Comparison of ENCODE assay signal across 8 cellular contexts in the genomic region with DNA sequence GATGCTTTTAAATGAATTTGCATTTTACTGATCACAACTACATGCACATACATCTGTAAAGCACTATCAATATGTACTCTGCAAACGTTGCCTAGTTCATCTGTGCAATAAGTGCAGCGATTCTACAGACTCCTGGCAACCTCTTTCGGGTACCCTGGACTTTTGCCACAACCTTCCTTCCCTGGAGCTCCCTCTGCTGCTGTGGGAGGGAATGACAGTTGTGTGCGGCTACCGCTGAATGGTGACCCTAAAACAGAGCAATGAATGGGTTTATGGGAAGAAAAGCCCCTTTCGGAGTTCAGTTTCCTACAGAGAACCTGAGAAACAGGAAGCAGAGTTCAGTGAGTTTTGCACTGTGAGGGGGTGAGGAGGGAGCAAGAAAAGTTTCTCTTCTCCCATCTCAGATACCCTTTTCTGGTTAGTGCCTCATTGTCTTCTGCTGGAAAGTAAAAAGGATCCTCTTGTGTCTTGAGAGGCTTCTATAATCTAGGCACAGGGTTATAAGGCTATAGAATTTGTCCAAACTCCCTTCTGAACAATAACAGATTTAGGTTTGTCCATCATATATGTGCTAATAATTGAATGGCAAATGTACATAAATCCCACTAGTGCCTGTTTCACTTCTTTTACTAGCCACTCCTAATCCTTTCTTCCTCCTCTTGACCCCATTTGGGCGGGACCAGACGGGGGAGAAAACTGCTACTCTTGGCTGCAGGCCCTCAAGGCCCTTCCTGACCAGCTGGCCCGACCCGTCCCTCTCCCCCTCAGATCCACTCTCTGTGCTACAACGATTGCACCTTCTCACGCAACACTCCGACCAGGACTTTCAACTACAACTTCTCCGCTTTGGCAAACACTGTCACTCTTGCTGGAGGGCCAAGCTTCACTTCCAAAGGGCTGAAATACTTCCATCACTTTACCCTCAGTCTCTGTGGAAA. TPM values are rescaled to one million over a fixed set of nuclear protein-coding genes. Genes with fewer than 3 reads are reported as not detected.
DNase-seq lines count a peak whose midpoint lies in the region; ATAC-seq, FAIRE-seq and TF ChIP-seq lines count a peak whose summit lies in the region.

No MANE protein-coding gene starts in this region.

- no peaks in the 10 kb centered on the region for H3K79me2 ChIP-seq in fibroblast of lung (ENCODE audit: control insufficient read depth, insufficient read depth, low read length)

- H3K27me3 ChIP-seq in fibroblast of lung (ENCODE audit: control insufficient read depth, insufficient read depth, low read length) (no peaks in the 10 kb centered on the region), small intestine (ENCODE audit: control insufficient read depth in 2 of 2, insufficient read depth in 2 of 2, low read length in 2 of 2) (no peaks in the 10 kb centered on the region)

- H3K4me1 ChIP-seq in fibroblast of lung (ENCODE audit: control insufficient read depth, extremely low read depth, insufficient read depth, low read length) = peaks cover 13% of the 10 kb centered on the region
- H3K4me1 ChIP-seq in small intestine (ENCODE audit: control insufficient read depth in 2 of 2, insufficient read depth in 1 of 2, low read depth in 1 of 2, low read length in 1 of 2) = no peaks in the 10 kb centered on the region

- ATAC-seq in GM19467 (IDR thresholded peaks at IDR 0.05; ENCODE audit: unreplicated experiment) = no peak

- H3K4me3 ChIP-seq in fibroblast of lung (replicated peaks in 1 of 4; ENCODE audit: control extremely low read depth in 1 of 4, insufficient read depth in 1 of 4, low read depth in 3 of 4, low read length in 4 of 4) (no peak overlapping the region), small intestine (ENCODE audit: low read depth in 1 of 2, low read length in 2 of 2) (no peak overlapping the region)

- DNase-seq in GM19239 (ENCODE audit: insufficient read length, low spot score) (peak; percentile 64), NCI-H510A (lab: John Stamatoyannopoulos, UW) (peak; percentile 12), fibroblast of lung (ENCODE audit: low read depth in 2 of 2) (peak in 1 of 2 donors; percentile 49), small intestine (peak; percentile 68), posterior cingulate gyrus (no peak)
- DNase-seq in activated CD8-positive, alpha-beta memory T cell treated with anti-CD3 and anti-CD28 coated beads for 24 hours = peak; percentile 86

- no peaks in the 10 kb centered on the region for H3K36me3 ChIP-seq in fibroblast of lung (ENCODE audit: control insufficient read depth, insufficient read depth, low read length)
- no peaks in the 10 kb centered on the region for H3K36me3 ChIP-seq in small intestine (ENCODE audit: control insufficient read depth in 2 of 2, insufficient read depth in 2 of 2, low read length in 2 of 2)

- intact Hi-C loops in posterior cingulate gyrus (cut with DNase I) = no loop called here

- H4K20me1 ChIP-seq in fibroblast of lung (ENCODE audit: control insufficient read depth, extremely low read depth, insufficient read depth, low read length) = no peaks in the 10 kb centered on the region

- H2AFZ ChIP-seq in fibroblast of lung (ENCODE audit: low read length) = peak overlapping the region; percentile 22

- H3K4me2 ChIP-seq in fibroblast of lung (ENCODE audit: extremely low read depth, insufficient read depth, low read length) = no peak overlapping the region

- no peak overlapping the region for H3K9ac ChIP-seq in fibroblast of lung (ENCODE audit: insufficient read depth, low read length)

- 46 to 53% (median 51%) methylated on average over 14 of the region's 14 CpGs for WGBS in small intestine, 3 donors

- FAIRE-seq in GM19239 (lab: Jason Lieb, UNC) (peak; percentile 14), small intestine (lab: Jason Lieb, UNC) (no peak)

- TF ChIP-seq CTCF in C4-2B (conservative IDR thresholded peaks at IDR 0.05) = peak; percentile 91
- TF ChIP-seq CTCF in fibroblast of lung (conservative IDR thresholded peaks at IDR 0.05 in 1 of 2, IDR thresholded peaks at IDR 0.05 in 1 of 2; ENCODE audit: low read depth in 1 of 2, low read length in 2 of 2) = peak; percentile 49 to 58

- no peaks in the 10 kb centered on the region for H3K9me3 ChIP-seq in fibroblast of lung (ENCODE audit: control insufficient read depth, insufficient read depth, low read depth, low read length)
- no peaks in the 10 kb centered on the region for H3K9me3 ChIP-seq in small intestine (ENCODE audit: control insufficient read depth, low read depth)

- no peak overlapping the region for H3K27ac ChIP-seq in C4-2B
- H3K27ac ChIP-seq in fibroblast of lung (ENCODE audit: insufficient read depth, low read length) = no peak overlapping the region
- H3K27ac ChIP-seq in small intestine (ENCODE audit: low read depth in 1 of 2, low read length in 1 of 2) = no peak overlapping the region

RNA-seq across cellular contexts. Expression of a gene that starts 19.8 kb away (rescaled TPM):
- 429 and 437 TPM in 2 replicates for total RNA-seq in fibroblast of lung
- polyA plus RNA-seq in fibroblast of lung = 229 and 237 TPM in 2 replicates
- 209 and 230 TPM in 2 replicates for polyA plus RNA-seq in fibroblast of lung (2012)
- polyA minus RNA-seq in fibroblast of lung (ENCODE audit: low replicate concordance) = 113 and 165 TPM in 2 replicates
- polyA plus RNA-seq in small intestine = 100 to 1,000 TPM in 2 of 3 donors, 10 to 100 TPM in 1; 99.1 to 190 (median 159) TPM

RNA-seq across cellular contexts. Expression of a gene that starts 55.4 kb away (rescaled TPM):
- 3.1 and 3.5 TPM in 2 replicates for total RNA-seq in fibroblast of lung
- polyA plus RNA-seq in fibroblast of lung = 0.67 and 1.2 TPM in 2 replicates
- polyA plus RNA-seq in fibroblast of lung (2012) = 1.3 and 1.7 TPM in 2 replicates
- 6.3 and 10.1 TPM in 2 replicates for polyA minus RNA-seq in fibroblast of lung (ENCODE audit: low replicate concordance)
- polyA plus RNA-seq in small intestine = 1 to 10 TPM in 1 of 3 donors, under 1 TPM in 2; under 0.01 to 2.7 (median 0.27) TPM

Comparison
In these comparisons a context has a peak if more than half of its experiments do, and no peak if none do; other contexts are left out.
1. DNase-seq: peak in GM19239 (single experiment), NCI-H510A (single experiment), activated CD8-positive, alpha-beta memory T cell treated with anti-CD3 and anti-CD28 coated beads for 24 hours (single experiment) and small intestine (single experiment); none in posterior cingulate gyrus (0 of 10).